ENCODE assay signal across 22 cellular contexts in genomic region chr2:69123182-69123581, GRCh38.
DNase-seq lines count a peak whose midpoint lies in the region; ATAC-seq, FAIRE-seq and TF ChIP-seq lines count a peak whose summit lies in the region.
"Had no signal": no experiment of that assay in that cellular context is flagged by ENCODE, and none has a peak within 500 bp of the region (broad histone marks: within the 10 kb centered on the region; RNA-seq: fewer than 3 reads in every experiment).

No MANE protein-coding gene starts in this region.

- H3K79me1 ChIP-seq in IMR-90 (ENCODE audit: low read depth in 1 of 2, low read length in 2 of 2) = peaks cover 7 to 53% of the 10 kb centered on the region in 2 experiments; a peak in 3 of 4 replicates

- peaks cover 28% of the 10 kb centered on the region for H3K36me3 Mint-ChIP-seq in chondrocyte (ENCODE audit: low read depth)
- H3K36me3 Mint-ChIP-seq: CD8-positive, alpha-beta memory T cell had no signal

- H3K4ac ChIP-seq in IMR-90 (ENCODE audit: low read depth, low read length) = no peak overlapping the region

- no peak for TF ChIP-seq RAD21 in IMR-90 (IDR thresholded peaks at IDR 0.05; ENCODE audit: low read length)

- no peak overlapping the region for H4K8ac ChIP-seq in IMR-90 (ENCODE audit: low read depth in 2 of 2, low read length in 2 of 2)

- no peak overlapping the region for H2AFZ ChIP-seq in IMR-90 (replicated peaks; ENCODE audit: low read length, poor library complexity)

- no TSS peak for BruUV-seq in IMR-90 (replicated peaks; lab: Mats Ljungman, UMichigan)

- H2BK20ac ChIP-seq in IMR-90 (ENCODE audit: low read depth, low read length) = no peak overlapping the region

- H4K91ac ChIP-seq in IMR-90 (ENCODE audit: insufficient read depth, low read depth, low read length) = no peak overlapping the region

- no peaks in the 10 kb centered on the region for H3K9me3 Mint-ChIP-seq in chondrocyte (ENCODE audit: low read depth)
- H3K9me3 Mint-ChIP-seq: CD8-positive, alpha-beta memory T cell; IgD-negative memory B cell had no signal

- intact Hi-C loops in IMR-90 (cut with micrococcal nuclease) (no loop called here), tibial artery (cut with DNase I; ENCODE audit: low total_unique reads) (no loop called here)

- H2AK9ac ChIP-seq in IMR-90 (replicated peaks; ENCODE audit: low read depth, low read length, poor library complexity) = no peak overlapping the region

- H3K9me3 ChIP-seq in IMR-90 (ENCODE audit: control insufficient read depth, insufficient read depth, low read length) = no peaks in the 10 kb centered on the region
- no peaks in the 10 kb centered on the region for H3K9me3 ChIP-seq in tibial artery

- H3K9ac ChIP-seq in IMR-90 (ENCODE audit: low read depth, low read length) = no peak overlapping the region

- H3K4me3 Mint-ChIP-seq in chondrocyte (ENCODE audit: unreplicated experiment) = no peak overlapping the region
- H3K4me3 Mint-ChIP-seq: CD8-positive, alpha-beta memory T cell; IgD-negative memory B cell had no signal

- no peak overlapping the region for H2BK120ac ChIP-seq in IMR-90 (ENCODE audit: low read depth, low read length)

- CTCF ChIA-PET in IMR-90 (lab: Yijun Ruan, JAX) = interaction anchor here (0.5 kb wide), 1 partner anchor 145 kb away, joined by 3 read pairs; no protein-coding TSS in a partner anchor

- TF ChIP-seq POLR2A in IMR-90 (IDR thresholded peaks at IDR 0.05; ENCODE audit: low read depth, low read length) = no peak
- no peak for TF ChIP-seq POLR2A in H54 (IDR thresholded peaks at IDR 0.05; ENCODE audit: low read depth, low read length)

- no peaks in the 10 kb centered on the region for H4K20me1 ChIP-seq in IMR-90 (ENCODE audit: insufficient read depth, low read length)

- H3K36me3 ChIP-seq in IMR-90 (ENCODE audit: control insufficient read depth, insufficient read depth, low read length) = peaks cover 41% of the 10 kb centered on the region
- H3K36me3 ChIP-seq in tibial artery = peaks cover 22 to 41% (median 29%) of the 10 kb centered on the region in 3 donors

- POLR2A ChIA-PET in IMR-90 (lab: Charles Lee; ENCODE audit: unreplicated experiment) = no interaction called here

- no peak overlapping the region for H3K27ac ChIP-seq in IMR-90 (ENCODE audit: insufficient read depth, low read length)
- peak overlapping the region; percentile 19 to 29 for H3K27ac ChIP-seq in tibial artery

- TF ChIP-seq CTCF in IMR-90 (conservative IDR thresholded peaks at IDR 0.05; ENCODE audit: low read depth, low read length) (no peak), chondrocyte (IDR thresholded peaks at IDR 0.05) (no peak), tibial artery (IDR thresholded peaks at IDR 0.05) (no peak)

- no peak overlapping the region for H3K56ac ChIP-seq in IMR-90 (ENCODE audit: extremely low read depth, insufficient read depth, low read length)

- H2BK5ac ChIP-seq in IMR-90 (ENCODE audit: low read depth, low read length, poor library complexity, severe bottlenecking) = no peak overlapping the region

- H2AK5ac ChIP-seq in IMR-90 (ENCODE audit: low read depth, low read length) = no peak overlapping the region; the same call in 1 of the 2 replicates

- 90% methylated on average over 2 of the region's 5 CpGs; no CpG with 5 or more reads in 1 of the 2 experiments for WGBS in IMR-90 (ENCODE audit: extremely low coverage in 2 of 2, insufficient read length in 1 of 2), 2 experiments

- peaks cover 35% of the 10 kb centered on the region for H3K9me1 ChIP-seq in IMR-90 (ENCODE audit: insufficient read depth, low read length)

- no peaks in the 10 kb centered on the region for H3K27me3 ChIP-seq in IMR-90 (ENCODE audit: control insufficient read depth, insufficient read depth, low read length)
- no peaks in the 10 kb centered on the region for H3K27me3 ChIP-seq in tibial artery

- H3K4me2 ChIP-seq in IMR-90 (ENCODE audit: low read depth, low read length) = no peak overlapping the region

- ATAC-seq in IMR-90 (ENCODE audit: low read depth) = no peak
- no peak for ATAC-seq in GM19351 (IDR thresholded peaks at IDR 0.05; ENCODE audit: unreplicated experiment)
- ATAC-seq: HCT116, PC-3 had no signal

- in situ Hi-C loops in IMR-90 (cut with MboI; ENCODE audit: low sequenced_read_pairs) = no loop called here

- H3K4me1 ChIP-seq in IMR-90 (ENCODE audit: control insufficient read depth, insufficient read depth, low read length) (peaks cover 19% of the 10 kb centered on the region), tibial artery (peaks cover 0 to 62% (median 20%) of the 10 kb centered on the region in 4 donors)

- H3K18ac ChIP-seq in IMR-90 (ENCODE audit: low read depth, low read length) = peak overlapping the region; percentile 22; the same call in 1 of the 2 replicates

- H2BK15ac ChIP-seq in IMR-90 (ENCODE audit: low read depth, low read length) = no peak overlapping the region

- H3K23ac ChIP-seq in IMR-90 (ENCODE audit: low read depth, low read length) = no peak overlapping the region

- dilution Hi-C loops in IMR-90 (cut with HindIII; ENCODE audit: low sequenced_read_pairs, unreplicated experiment) = no loop called here

- H3K4me3 ChIP-seq in IMR-90 (ENCODE audit: insufficient read depth, low read depth, low read length) (no peak overlapping the region), tibial artery (no peak overlapping the region)

- DNase-seq in IMR-90 (peak; percentile 13), chondrocyte (ENCODE audit: low spot score) (no peak), kidney tubule cell (ENCODE audit: low spot score) (peak; percentile 30), tibial artery (no peak), H54 (ENCODE audit: insufficient read length, low spot score) (no peak), nucleus accumbens (lab: John Stamatoyannopoulos, UW) (no peak)
- DNase-seq: ACHN; C1 segment of cervical spinal cord; CD8-positive, alpha-beta memory T cell; DMS53; Karpas-422; NCI-H1417 treated with DMSO at 0.1 percent for 48 hours; NCI-H187 treated with DMSO at 0.1 percent for 48 hours; NCI-H226; NCI-H524; PC-3; RPMI8226 had no signal

- no peak overlapping the region for H3K14ac ChIP-seq in IMR-90 (replicated peaks; ENCODE audit: low read depth, low read length)

- H3K27me3 Mint-ChIP-seq in chondrocyte (ENCODE audit: low read depth) = no peaks in the 10 kb centered on the region

- peaks cover 55% of the 10 kb centered on the region for H3K4me1 Mint-ChIP-seq in chondrocyte (ENCODE audit: low read depth)
- H3K4me1 Mint-ChIP-seq: CD8-positive, alpha-beta memory T cell; IgD-negative memory B cell had no signal

- FAIRE-seq in H54 (lab: Jason Lieb, UNC) = no peak
- FAIRE-seq: GM12892, HTR-8/SVneo had no signal

- H4K5ac ChIP-seq in IMR-90 (ENCODE audit: low read depth, low read length) = no peak overlapping the region; the same call in 1 of the 2 replicates

- H3K27ac Mint-ChIP-seq in chondrocyte (ENCODE audit: unreplicated experiment) = peak overlapping the region; percentile 51
- H3K27ac Mint-ChIP-seq: CD8-positive, alpha-beta memory T cell; IgD-negative memory B cell had no signal

TF ChIP-seq in IMR-90, 13 proteins besides CTCF, POLR2A, EP300 and RAD21:
- TF ChIP-seq USF2 (IDR thresholded peaks at IDR 0.05; ENCODE audit: low read depth, low read length) (no peak), MAFK (IDR thresholded peaks at IDR 0.05; ENCODE audit: low read depth, low read length) (no peak)

Comparison
In these comparisons a context has a peak if more than half of its experiments do, and no peak if none do; other contexts are left out.
1. DNase-seq: peak in IMR-90 (single experiment) and kidney tubule cell (single experiment); none in chondrocyte (single experiment), tibial artery (0 of 2), H54 (single experiment) and nucleus accumbens (0 of 56).